21 cellular contexts compared by ENCODE assay signal in genomic region chr3:8854656-8855055, GRCh38.
DNase-seq lines count a peak whose midpoint lies in the region; ATAC-seq and TF ChIP-seq lines count a peak whose summit lies in the region.
"Had no signal": no experiment of that assay in that cellular context is flagged by ENCODE, and none has a peak within 500 bp of the region (broad histone marks: within the 10 kb centered on the region; RNA-seq: fewer than 3 reads in every experiment).

No MANE protein-coding gene starts in this region.

- no peak overlapping the region for H2AFZ ChIP-seq in SK-N-SH (ENCODE audit: low read depth)
- H2AFZ ChIP-seq: GM23338 had no signal

- TF ChIP-seq EP300 in SK-N-SH (IDR thresholded peaks at IDR 0.05; ENCODE audit: borderline replicate concordance in 1 of 2, low read depth in 1 of 2, low read length in 1 of 2) = no peak

- H3K27me3 ChIP-seq in SK-N-SH (ENCODE audit: insufficient read depth) = no peaks in the 10 kb centered on the region
- H3K27me3 ChIP-seq: BE2C had no signal

- TF ChIP-seq RAD21 in SK-N-SH (IDR thresholded peaks at IDR 0.05; ENCODE audit: low read length) = no peak

- no peak for DNase-seq in SK-N-SH
- DNase-seq in NCI-H226 = peak; percentile 35
- DNase-seq in fibroblast of the aortic adventitia (ENCODE audit: low read depth) = peak; percentile 62
- DNase-seq in left lobe of liver (ENCODE audit: low spot score) = no peak
- DNase-seq in NCI-H1092 treated with DMSO at 0.1 percent for 48 hours (lab: John Stamatoyannopoulos, UW) = no peak
- DNase-seq in nucleus accumbens (lab: John Stamatoyannopoulos, UW) = no peak
- DNase-seq: BE2C, Karpas-422, NCI-H1417, NCI-H1694 treated with DMSO at 0.1 percent for 48 hours, NCI-H2081 treated with DMSO at 0.1 percent for 48 hours, NCI-H2171 treated with DMSO at 0.1 percent for 48 hours, NCI-H446, NCI-H526 treated with DMSO at 0.1 percent for 48 hours, SHP77 had no signal

- ATAC-seq in SK-N-SH treated with all-trans-retinoic acid at 6 μM for 48 hours (no peak), left lobe of liver (no peak), HG03571 (IDR thresholded peaks at IDR 0.05; ENCODE audit: unreplicated experiment) (no peak)
- ATAC-seq: GM23338 had no signal

- H3K79me2 ChIP-seq in SK-N-SH (ENCODE audit: insufficient read depth) = no peaks in the 10 kb centered on the region

- TF ChIP-seq CTCF in SK-N-SH (IDR thresholded peaks at IDR 0.05) (no peak), fibroblast of the aortic adventitia (IDR thresholded peaks at IDR 0.05; ENCODE audit: insufficient read depth, low read length) (no peak)

- POLR2A ChIA-PET in SK-N-SH (lab: Yijun Ruan, JAX) = no interaction called here

- H3K9ac ChIP-seq in SK-N-SH = 0 out of 2 replicates have a peak overlapping the region, but pooled peaks have one; percentile 10

- peaks cover 4% of the 10 kb centered on the region for H3F3A ChIP-seq in SK-N-SH (replicated peaks; ENCODE audit: insufficient read depth)

- H3K36me3 ChIP-seq in SK-N-SH (replicated peaks in 1 of 2; ENCODE audit: control insufficient read depth in 1 of 2, insufficient read depth in 2 of 2, low read length in 1 of 2) = no peaks in the 10 kb centered on the region
- H3K36me3 ChIP-seq: BE2C, HAP-1 had no signal

- 92% methylated on average over 4 of the region's 4 CpGs for WGBS in SK-N-SH (ENCODE audit: low lambda C conversion rate)

- no peak overlapping the region for H3K4me2 ChIP-seq in SK-N-SH
- H3K4me2 ChIP-seq: GM23338 had no signal

- no peaks in the 10 kb centered on the region for H3K9me2 ChIP-seq in SK-N-SH

- H3K4me1 ChIP-seq in SK-N-SH (ENCODE audit: control insufficient read depth in 1 of 2, insufficient read depth in 2 of 2, low read depth in 1 of 2, low read length in 1 of 2) = peaks cover 0 to 6% of the 10 kb centered on the region in 2 experiments; a peak in 2 of 4 replicates
- H3K4me1 ChIP-seq: BE2C, HAP-1 had no signal

- peak overlapping the region in 1 of 2 experiments; percentile 14; a peak in 2 of 4 replicates for H3K27ac ChIP-seq in SK-N-SH (ENCODE audit: low read depth in 2 of 2, low read length in 1 of 2)
- H3K27ac ChIP-seq: 22Rv1, SK-N-MC had no signal

- no peaks in the 10 kb centered on the region for H4K20me1 ChIP-seq in SK-N-SH (ENCODE audit: insufficient read depth)

- H3K4me3 ChIP-seq in SK-N-SH (ENCODE audit: low read depth in 2 of 2, low read length in 1 of 2) (no peak overlapping the region), fibroblast of the aortic adventitia (ENCODE audit: low read depth, low read length) (no peak overlapping the region)
- H3K4me3 ChIP-seq: GM23338, HAP-1, SK-N-MC had no signal

- no peaks in the 10 kb centered on the region for H3K9me3 ChIP-seq in SK-N-SH
- H3K9me3 ChIP-seq: BE2C, HAP-1 had no signal

- CTCF ChIA-PET in SK-N-SH (lab: Yijun Ruan, JAX) = interaction anchor here (1.9 kb wide), 1 partner anchor 86 kb away, joined by 6 read pairs; the partner anchor contains the start of gene OXTR

TF ChIP-seq in SK-N-SH, 30 proteins besides CTCF, POLR2A, EP300 and RAD21 (continues in another document):
- TF ChIP-seq SMC3 (IDR thresholded peaks at IDR 0.05; ENCODE audit: low read depth, low read length) (no peak), USF2 (IDR thresholded peaks at IDR 0.05; ENCODE audit: borderline replicate concordance, low read depth, low read length) (no peak), FOSL2 (IDR thresholded peaks at IDR 0.05; ENCODE audit: borderline replicate concordance, low read depth) (no peak), SIN3A (IDR thresholded peaks at IDR 0.05; ENCODE audit: borderline replicate concordance, low read depth, low read length) (no peak), ZBTB33 (IDR thresholded peaks at IDR 0.05; ENCODE audit: borderline replicate concordance, low read depth) (no peak)
- TF ChIP-seq, protein P1, sequence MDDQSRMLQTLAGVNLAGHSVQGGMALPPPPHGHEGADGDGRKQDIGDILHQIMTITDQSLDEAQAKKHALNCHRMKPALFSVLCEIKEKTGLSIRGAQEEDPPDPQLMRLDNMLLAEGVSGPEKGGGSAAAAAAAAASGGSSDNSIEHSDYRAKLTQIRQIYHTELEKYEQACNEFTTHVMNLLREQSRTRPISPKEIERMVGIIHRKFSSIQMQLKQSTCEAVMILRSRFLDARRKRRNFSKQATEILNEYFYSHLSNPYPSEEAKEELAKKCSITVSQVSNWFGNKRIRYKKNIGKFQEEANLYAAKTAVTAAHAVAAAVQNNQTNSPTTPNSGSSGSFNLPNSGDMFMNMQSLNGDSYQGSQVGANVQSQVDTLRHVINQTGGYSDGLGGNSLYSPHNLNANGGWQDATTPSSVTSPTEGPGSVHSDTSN (IDR thresholded peaks at IDR 0.05) = no peak

TF ChIP-seq in SK-N-SH treated with all-trans-retinoic acid at 6 μM for 48 hours, 23 proteins besides CTCF, POLR2A, EP300 and RAD21:
- no peak for TF ChIP-seq ISL1 (CRISPR knock-in tag; IDR thresholded peaks at IDR 0.05)
- no peak for TF ChIP-seq OSR1 (CRISPR knock-in tag; IDR thresholded peaks at IDR 0.05)
- TF ChIP-seq TCF4 (CRISPR knock-in tag; IDR thresholded peaks at IDR 0.05; ENCODE audit: borderline replicate concordance) = no peak
- no peak for TF ChIP-seq ESRRG (CRISPR knock-in tag; IDR thresholded peaks at IDR 0.05)
- TF ChIP-seq RARB (CRISPR knock-in tag; IDR thresholded peaks at IDR 0.05) = no peak
- TF ChIP-seq TOX (CRISPR knock-in tag; IDR thresholded peaks at IDR 0.05; ENCODE audit: borderline replicate concordance) = no peak
- TF ChIP-seq CREB5 (CRISPR knock-in tag; IDR thresholded peaks at IDR 0.05; ENCODE audit: low read depth) = no peak
- TF ChIP-seq, protein P2, sequence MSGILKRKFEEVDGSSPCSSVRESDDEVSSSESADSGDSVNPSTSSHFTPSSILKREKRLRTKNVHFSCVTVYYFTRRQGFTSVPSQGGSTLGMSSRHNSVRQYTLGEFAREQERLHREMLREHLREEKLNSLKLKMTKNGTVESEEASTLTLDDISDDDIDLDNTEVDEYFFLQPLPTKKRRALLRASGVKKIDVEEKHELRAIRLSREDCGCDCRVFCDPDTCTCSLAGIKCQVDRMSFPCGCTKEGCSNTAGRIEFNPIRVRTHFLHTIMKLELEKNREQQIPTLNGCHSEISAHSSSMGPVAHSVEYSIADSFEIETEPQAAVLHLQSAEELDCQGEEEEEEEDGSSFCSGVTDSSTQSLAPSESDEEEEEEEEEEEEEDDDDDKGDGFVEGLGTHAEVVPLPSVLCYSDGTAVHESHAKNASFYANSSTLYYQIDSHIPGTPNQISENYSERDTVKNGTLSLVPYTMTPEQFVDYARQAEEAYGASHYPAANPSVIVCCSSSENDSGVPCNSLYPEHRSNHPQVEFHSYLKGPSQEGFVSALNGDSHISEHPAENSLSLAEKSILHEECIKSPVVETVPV (CRISPR knock-in tag; IDR thresholded peaks at IDR 0.05) = no peak
- TF ChIP-seq POU6F1 (CRISPR knock-in tag; IDR thresholded peaks at IDR 0.05; ENCODE audit: borderline replicate concordance, low read depth) = no peak
- TF ChIP-seq PATZ1 (CRISPR knock-in tag; IDR thresholded peaks at IDR 0.05; ENCODE audit: borderline replicate concordance) = no peak
- TF ChIP-seq SNAI2 (CRISPR knock-in tag; IDR thresholded peaks at IDR 0.05) = no peak

Comparison
In these comparisons a context has a peak if more than half of its experiments do, and no peak if none do; other contexts are left out.
1. DNase-seq: peak in NCI-H226 (single experiment) and fibroblast of the aortic adventitia (single experiment); none in SK-N-SH (single experiment), left lobe of liver (single experiment), NCI-H1092 treated with DMSO at 0.1 percent for 48 hours (single experiment) and nucleus accumbens (0 of 56).